ENCODE assay signal across 10 cellular contexts in genomic region chr2:239440511-239440959, GRCh38. TPM values are rescaled to one million over a fixed set of nuclear protein-coding genes. Genes with fewer than 3 reads are reported as not detected.
DNase-seq lines count a peak whose midpoint lies in the region; ATAC-seq, FAIRE-seq and TF ChIP-seq lines count a peak whose summit lies in the region.
"Had no signal": no experiment of that assay in that cellular context is flagged by ENCODE, and none has a peak within 500 bp of the region (broad histone marks: within the 10 kb centered on the region; RNA-seq: fewer than 3 reads in every experiment).

No MANE protein-coding gene starts in this region.

- H3K9me3 Mint-ChIP-seq in activated T-cell treated with anti-CD3 and anti-CD28 coated beads, Interleukin-2, amount 50 U/mL, for 4 hours: no peaks in the 10 kb centered on the region
- H3K9me3 Mint-ChIP-seq: activated T-helper 1 cell treated with anti-CD3 and anti-CD28 coated beads, Interleukin-12 subunit alpha, Interleukin-12 subunit beta, Interleukin-2, Interleukin-4 antibody, amounts not matched to agents 30 ng/mL and 10 ng/mL and 1 ng/mL, durations not matched to agents 14 hours and 24 hours and 36 hours had no signal

- H3K36me3 ChIP-seq in lower lobe of right lung (no peaks in the 10 kb centered on the region), thoracic aorta (no peaks in the 10 kb centered on the region)

- DNase-seq in activated T-cell treated with anti-CD3 and anti-CD28 coated beads, Interleukin-2, amount 50 U/mL, for 4 hours: no peak
- no peak for DNase-seq in activated T-cell treated with anti-CD3 and anti-CD28 coated beads, Interleukin-2, amount 50 U/mL, for 1 hour
- peak; percentile 10 for DNase-seq in cerebellum (ENCODE audit: low spot score)
- DNase-seq in lower lobe of right lung: no peak
- DNase-seq in thoracic aorta (ENCODE audit: low spot score): no peak
- no peak for DNase-seq in RCC 7860 (ENCODE audit: low spot score)
- no peak for DNase-seq in activated CD4-positive, alpha-beta T cell treated with anti-CD3 and anti-CD28 coated beads for 4 hours
- DNase-seq: NCI-H1436 treated with DMSO at 0.1 percent for 48 hours had no signal

- H3K27ac ChIP-seq in lower lobe of right lung: no peak overlapping the region
- H3K27ac ChIP-seq in thoracic aorta: no peak overlapping the region

- intact Hi-C loops in lower lobe of right lung (cut with DNase I): no loop called here

- peaks cover 44% of the 10 kb centered on the region for H3K27me3 Mint-ChIP-seq in activated T-cell treated with anti-CD3 and anti-CD28 coated beads, Interleukin-2, amount 50 U/mL, for 4 hours (ENCODE audit: low read depth)

- no peaks in the 10 kb centered on the region for H3K9me3 ChIP-seq in lower lobe of right lung
- H3K9me3 ChIP-seq in thoracic aorta: no peaks in the 10 kb centered on the region

- H3K4me3 ChIP-seq in lower lobe of right lung (peak overlapping the region; percentile 14), thoracic aorta (peak overlapping the region; percentile 52)

- H3K27me3 ChIP-seq in lower lobe of right lung (ENCODE audit: low read depth): no peaks in the 10 kb centered on the region
- no peaks in the 10 kb centered on the region for H3K27me3 ChIP-seq in thoracic aorta (replicated peaks; ENCODE audit: insufficient read depth)

- FAIRE-seq in RCC 7860 (lab: Jason Lieb, UNC): no peak

- H3K4me1 Mint-ChIP-seq in activated T-cell treated with anti-CD3 and anti-CD28 coated beads, Interleukin-2, amount 50 U/mL, for 4 hours (ENCODE audit: low read depth): peaks cover 17% of the 10 kb centered on the region

- H3K4me3 Mint-ChIP-seq in activated T-cell treated with anti-CD3 and anti-CD28 coated beads, Interleukin-2, amount 50 U/mL, for 4 hours: peak overlapping the region; percentile 67
- H3K4me3 Mint-ChIP-seq: activated T-helper 1 cell treated with anti-CD3 and anti-CD28 coated beads, Interleukin-12 subunit alpha, Interleukin-12 subunit beta, Interleukin-2, Interleukin-4 antibody, amounts not matched to agents 30 ng/mL and 10 ng/mL and 1 ng/mL, durations not matched to agents 14 hours and 24 hours and 36 hours had no signal

- TF ChIP-seq CTCF in lower lobe of right lung (IDR thresholded peaks at IDR 0.05): no peak
- TF ChIP-seq CTCF in thoracic aorta (IDR thresholded peaks at IDR 0.05): no peak

- H3K4me1 ChIP-seq in lower lobe of right lung (peaks cover 28% of the 10 kb centered on the region), thoracic aorta (ENCODE audit: control insufficient read depth in 1 of 2, low read depth in 2 of 2) (peaks cover 13 to 34% of the 10 kb centered on the region in 2 donors)

- no peak for ATAC-seq in activated T-cell treated with anti-CD3 and anti-CD28 coated beads, Interleukin-2, amount 50 U/mL, for 4 hours
- ATAC-seq in lower lobe of right lung (no peak), thoracic aorta (ENCODE audit: insufficient number of reproducible peaks, low FRiP score, low read depth) (no peak), GM18868 (IDR thresholded peaks at IDR 0.05; ENCODE audit: unreplicated experiment) (no peak)

- no peaks in the 10 kb centered on the region for H3K36me3 Mint-ChIP-seq in activated T-cell treated with anti-CD3 and anti-CD28 coated beads, Interleukin-2, amount 50 U/mL, for 4 hours (ENCODE audit: insufficient read depth)

RNA-seq across cellular contexts. Expression of gene HDAC4, which starts 39.7 kb away (rescaled TPM):
- total RNA-seq in activated T-cell treated with anti-CD3 and anti-CD28 coated beads, Interleukin-2, amount 50 U/mL, for 4 hours: 10 to 100 TPM; 30.4 to 34.1 (median 31.9) TPM
- 38.8 TPM for total RNA-seq in cerebellum
- 44.9 TPM for total RNA-seq in lower lobe of right lung
- total RNA-seq in thoracic aorta: 100 to 1,000 TPM in 1 of 2 donors, 10 to 100 TPM in 1; 79.2 to 163 TPM
